Comparison of ENCODE assay signal across 28 cellular contexts in the genomic region with DNA sequence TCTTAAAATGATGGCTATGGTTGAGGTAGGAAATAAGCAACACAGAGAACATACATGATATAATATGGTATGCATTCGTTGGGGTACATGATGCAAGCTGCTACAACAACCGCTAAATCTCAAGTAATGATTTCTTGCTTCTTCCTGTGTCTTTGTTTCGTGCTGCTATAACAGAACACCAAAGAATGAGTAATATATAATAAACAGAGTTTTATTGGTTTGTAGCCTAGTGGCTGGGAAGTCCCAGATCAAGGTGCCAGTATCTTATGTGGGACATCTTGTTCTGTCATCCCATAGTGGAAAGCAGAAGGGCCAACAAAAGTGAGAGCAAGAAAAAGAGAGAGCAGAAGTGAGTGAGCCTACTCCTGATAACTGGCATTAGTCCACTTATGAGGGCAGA.
"Had no signal": no experiment of that assay in that cellular context is flagged by ENCODE, and none has a peak within 500 bp of the region (broad histone marks: within the 10 kb centered on the region; RNA-seq: fewer than 3 reads in every experiment).

No MANE protein-coding gene starts in this region.

- H3K4me1 Mint-ChIP-seq: activated CD4-positive, alpha-beta memory T cell treated with anti-CD3 and anti-CD28 coated beads, Interleukin-2, amount 10 ng/mL, durations not matched to agents 7 days and 5 days; activated CD4-positive, alpha-beta T cell treated with anti-CD3 and anti-CD28 coated beads, Interleukin-2, amount 10 ng/mL, durations not matched to agents 24 days and 14 days; activated naive CD8-positive, alpha-beta T cell treated with anti-CD3 and anti-CD28 coated beads, Interleukin-2, amount 10 ng/mL, durations not matched to agents 7 days and 5 days; central memory CD8-positive, alpha-beta T cell; natural killer cell; stimulated activated memory B cell treated with anti-CD40 and anti-IgM and Interleukin-4, amounts not matched to agents 10 μg/mL and 1 μg/mL and 100 μg/mL, for 72 hours had no signal

- H3K27me3 ChIP-seq: brain microvascular endothelial cell, colonic mucosa, dorsolateral prefrontal cortex, esophagus squamous epithelium, heart right ventricle, sigmoid colon had no signal

- H3K27me3 Mint-ChIP-seq: activated CD4-positive, alpha-beta memory T cell treated with anti-CD3 and anti-CD28 coated beads, Interleukin-2, amount 10 ng/mL, durations not matched to agents 7 days and 5 days; activated CD4-positive, alpha-beta T cell treated with anti-CD3 and anti-CD28 coated beads, Interleukin-2, amount 10 ng/mL, durations not matched to agents 24 days and 14 days; activated naive CD8-positive, alpha-beta T cell treated with anti-CD3 and anti-CD28 coated beads, Interleukin-2, amount 10 ng/mL, durations not matched to agents 7 days and 5 days; central memory CD8-positive, alpha-beta T cell; effector memory CD8-positive, alpha-beta T cell; progenitor cell of endocrine pancreas; stimulated activated memory B cell treated with anti-CD40 and anti-IgM and Interleukin-4, amounts not matched to agents 10 μg/mL and 1 μg/mL and 100 μg/mL, for 72 hours; type B pancreatic cell had no signal

- H3K9me3 ChIP-seq: colonic mucosa, esophagus squamous epithelium, heart right ventricle, lower lobe of right lung, sigmoid colon had no signal

- DNase-seq: activated CD4-positive, alpha-beta memory T cell treated with anti-CD3 and anti-CD28 coated beads, Interleukin-2, amount 10 ng/mL, durations not matched to agents 7 days and 5 days; activated CD4-positive, alpha-beta T cell treated with anti-CD3 and anti-CD28 coated beads, Interleukin-2, amount 10 ng/mL, durations not matched to agents 24 days and 14 days; activated effector memory CD4-positive, alpha-beta T cell treated with Interleukin-2 at 50 U/mL for 16 hours; activated naive CD4-positive, alpha-beta T cell treated with anti-CD3 and anti-CD28 coated beads for 36 hours; activated naive CD8-positive, alpha-beta T cell treated with anti-CD3 and anti-CD28 coated beads, Interleukin-2, amount 10 ng/mL, durations not matched to agents 7 days and 5 days; activated T-cell treated with anti-CD3 and anti-CD28 coated beads, Interleukin-2, amount 50 U/mL, for 72 hours; amygdala; brain microvascular endothelial cell; colonic mucosa; dorsolateral prefrontal cortex; effector memory CD8-positive, alpha-beta T cell; esophagus squamous epithelium; heart right ventricle; islet precursor cell; lower lobe of right lung; natural killer cell; retina; sigmoid colon; stimulated activated CD4-positive, alpha-beta T cell treated with anti-CD3 and anti-CD28 coated beads, Interleukin-15, amount 100 ng/mL, for 24 hours had no signal

- H3K27ac ChIP-seq: brain microvascular endothelial cell, colonic mucosa, dorsolateral prefrontal cortex, esophagus squamous epithelium, heart right ventricle, lower lobe of right lung, VCaP had no signal

- H3K4me3 Mint-ChIP-seq: activated CD4-positive, alpha-beta memory T cell treated with anti-CD3 and anti-CD28 coated beads, Interleukin-2, amount 10 ng/mL, durations not matched to agents 7 days and 5 days; activated CD4-positive, alpha-beta T cell treated with anti-CD3 and anti-CD28 coated beads, Interleukin-2, amount 10 ng/mL, durations not matched to agents 24 days and 14 days; activated naive CD4-positive, alpha-beta T cell treated with anti-CD3 and anti-CD28 coated beads for 36 hours; activated naive CD8-positive, alpha-beta T cell treated with anti-CD3 and anti-CD28 coated beads, Interleukin-2, amount 10 ng/mL, durations not matched to agents 7 days and 5 days; activated T-cell treated with anti-CD3 and anti-CD28 coated beads, Interleukin-2, amount 50 U/mL, for 72 hours; central memory CD8-positive, alpha-beta T cell; effector memory CD8-positive, alpha-beta T cell; natural killer cell; stimulated activated memory B cell treated with anti-CD40 and anti-IgM and Interleukin-4, amounts not matched to agents 10 μg/mL and 1 μg/mL and 100 μg/mL, for 72 hours; type B pancreatic cell had no signal

- ATAC-seq: activated CD4-positive, CD25-positive, alpha-beta regulatory T cell treated with anti-CD3 and anti-CD28 coated beads, Interleukin-2, amount 50 U/mL, for 24 hours; activated T-cell treated with anti-CD3 and anti-CD28 coated beads, Interleukin-2, amount 50 U/mL, for 72 hours; effector memory CD8-positive, alpha-beta T cell; heart right ventricle; left lobe of liver; lower lobe of right lung; natural killer cell; stimulated activated memory B cell treated with anti-CD40 and anti-IgM and Interleukin-4, amounts not matched to agents 10 μg/mL and 1 μg/mL and 100 μg/mL, for 72 hours had no signal

- FAIRE-seq: endothelial cell of umbilical vein had no signal

- H3K27ac Mint-ChIP-seq: activated CD4-positive, alpha-beta memory T cell treated with anti-CD3 and anti-CD28 coated beads, Interleukin-2, amount 10 ng/mL, durations not matched to agents 7 days and 5 days; activated CD4-positive, alpha-beta T cell treated with anti-CD3 and anti-CD28 coated beads, Interleukin-2, amount 10 ng/mL, durations not matched to agents 24 days and 14 days; activated naive CD4-positive, alpha-beta T cell treated with anti-CD3 and anti-CD28 coated beads for 36 hours; activated naive CD8-positive, alpha-beta T cell treated with anti-CD3 and anti-CD28 coated beads, Interleukin-2, amount 10 ng/mL, durations not matched to agents 7 days and 5 days; activated T-cell treated with anti-CD3 and anti-CD28 coated beads, Interleukin-2, amount 50 U/mL, for 72 hours; effector memory CD8-positive, alpha-beta T cell; natural killer cell; progenitor cell of endocrine pancreas; stimulated activated memory B cell treated with anti-CD40 and anti-IgM and Interleukin-4, amounts not matched to agents 10 μg/mL and 1 μg/mL and 100 μg/mL, for 72 hours; type B pancreatic cell had no signal

- H3K4me1 ChIP-seq: colonic mucosa, lower lobe of right lung had no signal

- H3K36me3 ChIP-seq: brain microvascular endothelial cell, colonic mucosa, esophagus squamous epithelium, heart right ventricle, lower lobe of right lung, sigmoid colon had no signal

- H3K4me2 ChIP-seq: smooth muscle cell had no signal

- H3K4me3 ChIP-seq: colonic mucosa, dorsolateral prefrontal cortex, esophagus squamous epithelium, heart right ventricle, lower lobe of right lung, sigmoid colon, smooth muscle cell had no signal
